1 cellular context compared by ENCODE assay signal in genomic region chr11:128407962-128408361, GRCh38.
A peak's percentile ranks its signal among the peaks of the same experiment; 100 is the strongest.
TF ChIP-seq lines count a peak whose summit lies in the region.

No MANE protein-coding gene starts in this region.

TF ChIP-seq in SK-N-SH, 30 proteins besides CTCF, POLR2A, EP300 and RAD21 (continued from another document):
- peak; percentile 26; the same call in 1 of the 2 replicates for TF ChIP-seq REST (IDR thresholded peaks at IDR 0.05; ENCODE audit: low read depth, low read length)
- TF ChIP-seq NFIC (IDR thresholded peaks at IDR 0.05; ENCODE audit: borderline replicate concordance) = peak; percentile 98
- no peak for TF ChIP-seq RFX5 (IDR thresholded peaks at IDR 0.05; ENCODE audit: low read length)
- peak; percentile 58 for TF ChIP-seq MAX (IDR thresholded peaks at IDR 0.05; ENCODE audit: low read depth)
- TF ChIP-seq TEAD4 (IDR thresholded peaks at IDR 0.05; ENCODE audit: borderline replicate concordance, insufficient read depth) = peak; percentile 94
- TF ChIP-seq JUND (IDR thresholded peaks at IDR 0.05) = peak; percentile 87
- no peak for TF ChIP-seq EZH2phosphoT487 (IDR thresholded peaks at IDR 0.05; ENCODE audit: borderline replicate concordance, low read depth)
- no peak for TF ChIP-seq YY1 (IDR thresholded peaks at IDR 0.05; ENCODE audit: low read depth)
- peak; percentile 93 for TF ChIP-seq MEF2A (IDR thresholded peaks at IDR 0.05; ENCODE audit: borderline replicate concordance, low read depth)
- TF ChIP-seq FOXJ3 (CRISPR knock-in tag; IDR thresholded peaks at IDR 0.05) = no peak
- peak; percentile 91 for TF ChIP-seq FOXM1 (IDR thresholded peaks at IDR 0.05; ENCODE audit: low read depth)
TF ChIP-seq in SK-N-SH: peak in this region for 14.
